In the genomic region with DNA sequence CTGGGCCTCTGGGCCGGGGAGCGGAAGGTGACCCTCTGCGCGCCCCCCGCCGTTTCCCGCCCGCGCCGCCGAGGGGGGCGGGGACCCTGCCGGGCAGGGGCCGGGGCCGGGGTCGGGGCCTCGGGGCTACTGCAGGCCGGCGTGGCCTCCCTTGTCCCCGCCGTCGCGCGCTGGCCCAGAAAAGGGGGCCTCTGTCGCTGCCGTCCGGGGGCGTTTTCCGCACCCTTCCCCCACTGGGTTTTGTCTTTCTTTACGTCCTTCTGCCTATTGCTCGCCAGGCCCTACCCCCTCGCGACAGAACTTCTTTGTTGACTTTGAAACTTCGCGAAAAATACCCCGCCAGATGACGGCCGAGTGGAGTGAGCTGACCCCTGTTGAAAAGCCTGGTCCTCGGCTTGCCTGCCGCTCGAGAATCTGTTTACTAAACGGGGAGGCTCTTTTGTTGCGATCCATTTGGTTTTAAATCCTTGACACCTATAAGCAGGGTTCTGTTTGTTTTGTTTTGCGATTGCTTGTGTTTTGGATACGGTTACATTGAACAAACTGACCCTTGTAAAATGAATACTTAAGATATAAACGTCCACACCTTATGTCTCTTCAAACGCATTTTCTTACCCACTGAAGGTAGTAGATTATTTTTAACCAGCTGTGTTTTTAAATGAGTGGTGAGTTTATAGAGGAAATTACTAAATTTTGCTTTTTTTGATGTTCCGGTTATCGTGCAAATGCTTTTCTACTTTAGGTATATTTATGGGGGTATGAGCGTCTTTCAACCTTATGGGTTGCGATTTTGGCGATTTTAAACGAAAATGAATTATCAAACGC, we compare ENCODE assay signal across 1 cellular context.
TF ChIP-seq lines count a peak whose summit lies in the region.

No MANE protein-coding gene starts in this region.

TF ChIP-seq in HepG2, 621 proteins besides CTCF, POLR2A, EP300 and RAD21 (continued from another document and continues in another):
- TF ChIP-seq, protein P1, sequence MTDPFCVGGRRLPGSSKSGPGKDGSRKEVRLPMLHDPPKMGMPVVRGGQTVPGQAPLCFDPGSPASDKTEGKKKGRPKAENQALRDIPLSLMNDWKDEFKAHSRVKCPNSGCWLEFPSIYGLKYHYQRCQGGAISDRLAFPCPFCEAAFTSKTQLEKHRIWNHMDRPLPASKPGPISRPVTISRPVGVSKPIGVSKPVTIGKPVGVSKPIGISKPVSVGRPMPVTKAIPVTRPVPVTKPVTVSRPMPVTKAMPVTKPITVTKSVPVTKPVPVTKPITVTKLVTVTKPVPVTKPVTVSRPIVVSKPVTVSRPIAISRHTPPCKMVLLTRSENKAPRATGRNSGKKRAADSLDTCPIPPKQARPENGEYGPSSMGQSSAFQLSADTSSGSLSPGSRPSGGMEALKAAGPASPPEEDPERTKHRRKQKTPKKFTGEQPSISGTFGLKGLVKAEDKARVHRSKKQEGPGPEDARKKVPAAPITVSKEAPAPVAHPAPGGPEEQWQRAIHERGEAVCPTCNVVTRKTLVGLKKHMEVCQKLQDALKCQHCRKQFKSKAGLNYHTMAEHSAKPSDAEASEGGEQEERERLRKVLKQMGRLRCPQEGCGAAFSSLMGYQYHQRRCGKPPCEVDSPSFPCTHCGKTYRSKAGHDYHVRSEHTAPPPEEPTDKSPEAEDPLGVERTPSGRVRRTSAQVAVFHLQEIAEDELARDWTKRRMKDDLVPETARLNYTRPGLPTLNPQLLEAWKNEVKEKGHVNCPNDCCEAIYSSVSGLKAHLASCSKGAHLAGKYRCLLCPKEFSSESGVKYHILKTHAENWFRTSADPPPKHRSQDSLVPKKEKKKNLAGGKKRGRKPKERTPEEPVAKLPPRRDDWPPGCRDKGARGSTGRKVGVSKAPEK (CRISPR knock-in tag; IDR thresholded peaks at IDR 0.05; ENCODE audit: borderline replicate concordance): no peak
- TF ChIP-seq ATAD3A (CRISPR knock-in tag; IDR thresholded peaks at IDR 0.05): no peak
- no peak for TF ChIP-seq ZNF430 (CRISPR knock-in tag; IDR thresholded peaks at IDR 0.05)
- TF ChIP-seq, protein P2, sequence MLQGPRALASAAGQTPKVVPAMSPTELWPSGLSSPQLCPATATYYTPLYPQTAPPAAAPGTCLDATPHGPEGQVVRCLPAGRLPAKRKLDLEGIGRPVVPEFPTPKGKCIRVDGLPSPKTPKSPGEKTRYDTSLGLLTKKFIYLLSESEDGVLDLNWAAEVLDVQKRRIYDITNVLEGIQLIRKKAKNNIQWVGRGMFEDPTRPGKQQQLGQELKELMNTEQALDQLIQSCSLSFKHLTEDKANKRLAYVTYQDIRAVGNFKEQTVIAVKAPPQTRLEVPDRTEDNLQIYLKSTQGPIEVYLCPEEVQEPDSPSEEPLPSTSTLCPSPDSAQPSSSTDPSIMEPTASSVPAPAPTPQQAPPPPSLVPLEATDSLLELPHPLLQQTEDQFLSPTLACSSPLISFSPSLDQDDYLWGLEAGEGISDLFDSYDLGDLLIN (CRISPR knock-in tag; IDR thresholded peaks at IDR 0.05; ENCODE audit: borderline replicate concordance): no peak
- TF ChIP-seq RNF2 (conservative IDR thresholded peaks at IDR 0.05; ENCODE audit: low read depth): no peak
- TF ChIP-seq ZFP36L1 (CRISPR knock-in tag; IDR thresholded peaks at IDR 0.05): no peak
- no peak for TF ChIP-seq BORCS8-MEF2B (CRISPR knock-in tag; IDR thresholded peaks at IDR 0.05)
- no peak for TF ChIP-seq ZNF124 (CRISPR knock-in tag; IDR thresholded peaks at IDR 0.05)
- no peak; the same call in 1 of the 2 replicates for TF ChIP-seq ZNF772 (CRISPR knock-in tag; IDR thresholded peaks at IDR 0.05)
- TF ChIP-seq ATF4 (CRISPR knock-in tag; IDR thresholded peaks at IDR 0.05): no peak
- TF ChIP-seq, protein P3, sequence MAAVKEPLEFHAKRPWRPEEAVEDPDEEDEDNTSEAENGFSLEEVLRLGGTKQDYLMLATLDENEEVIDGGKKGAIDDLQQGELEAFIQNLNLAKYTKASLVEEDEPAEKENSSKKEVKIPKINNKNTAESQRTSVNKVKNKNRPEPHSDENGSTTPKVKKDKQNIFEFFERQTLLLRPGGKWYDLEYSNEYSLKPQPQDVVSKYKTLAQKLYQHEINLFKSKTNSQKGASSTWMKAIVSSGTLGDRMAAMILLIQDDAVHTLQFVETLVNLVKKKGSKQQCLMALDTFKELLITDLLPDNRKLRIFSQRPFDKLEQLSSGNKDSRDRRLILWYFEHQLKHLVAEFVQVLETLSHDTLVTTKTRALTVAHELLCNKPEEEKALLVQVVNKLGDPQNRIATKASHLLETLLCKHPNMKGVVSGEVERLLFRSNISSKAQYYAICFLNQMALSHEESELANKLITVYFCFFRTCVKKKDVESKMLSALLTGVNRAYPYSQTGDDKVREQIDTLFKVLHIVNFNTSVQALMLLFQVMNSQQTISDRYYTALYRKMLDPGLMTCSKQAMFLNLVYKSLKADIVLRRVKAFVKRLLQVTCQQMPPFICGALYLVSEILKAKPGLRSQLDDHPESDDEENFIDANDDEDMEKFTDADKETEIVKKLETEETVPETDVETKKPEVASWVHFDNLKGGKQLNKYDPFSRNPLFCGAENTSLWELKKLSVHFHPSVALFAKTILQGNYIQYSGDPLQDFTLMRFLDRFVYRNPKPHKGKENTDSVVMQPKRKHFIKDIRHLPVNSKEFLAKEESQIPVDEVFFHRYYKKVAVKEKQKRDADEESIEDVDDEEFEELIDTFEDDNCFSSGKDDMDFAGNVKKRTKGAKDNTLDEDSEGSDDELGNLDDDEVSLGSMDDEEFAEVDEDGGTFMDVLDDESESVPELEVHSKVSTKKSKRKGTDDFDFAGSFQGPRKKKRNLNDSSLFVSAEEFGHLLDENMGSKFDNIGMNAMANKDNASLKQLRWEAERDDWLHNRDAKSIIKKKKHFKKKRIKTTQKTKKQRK (IDR thresholded peaks at IDR 0.05; ENCODE audit: low read length): no peak
- TF ChIP-seq GZF1 (CRISPR knock-in tag; IDR thresholded peaks at IDR 0.05): no peak
- no peak for TF ChIP-seq PAX8 (CRISPR knock-in tag; IDR thresholded peaks at IDR 0.05; ENCODE audit: borderline replicate concordance)
- no peak for TF ChIP-seq ZNF780A (CRISPR knock-in tag; IDR thresholded peaks at IDR 0.05)
- no peak for TF ChIP-seq DNMT3B (CRISPR knock-in tag; conservative IDR thresholded peaks at IDR 0.05)
- TF ChIP-seq, protein P4, sequence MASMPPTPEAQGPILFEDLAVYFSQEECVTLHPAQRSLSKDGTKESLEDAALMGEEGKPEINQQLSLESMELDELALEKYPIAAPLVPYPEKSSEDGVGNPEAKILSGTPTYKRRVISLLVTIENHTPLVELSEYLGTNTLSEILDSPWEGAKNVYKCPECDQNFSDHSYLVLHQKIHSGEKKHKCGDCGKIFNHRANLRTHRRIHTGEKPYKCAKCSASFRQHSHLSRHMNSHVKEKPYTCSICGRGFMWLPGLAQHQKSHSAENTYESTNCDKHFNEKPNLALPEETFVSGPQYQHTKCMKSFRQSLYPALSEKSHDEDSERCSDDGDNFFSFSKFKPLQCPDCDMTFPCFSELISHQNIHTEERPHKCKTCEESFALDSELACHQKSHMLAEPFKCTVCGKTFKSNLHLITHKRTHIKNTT (CRISPR knock-in tag; IDR thresholded peaks at IDR 0.05): no peak
- no peak for TF ChIP-seq ZNF512 (CRISPR knock-in tag; IDR thresholded peaks at IDR 0.05)
- TF ChIP-seq, protein P5, sequence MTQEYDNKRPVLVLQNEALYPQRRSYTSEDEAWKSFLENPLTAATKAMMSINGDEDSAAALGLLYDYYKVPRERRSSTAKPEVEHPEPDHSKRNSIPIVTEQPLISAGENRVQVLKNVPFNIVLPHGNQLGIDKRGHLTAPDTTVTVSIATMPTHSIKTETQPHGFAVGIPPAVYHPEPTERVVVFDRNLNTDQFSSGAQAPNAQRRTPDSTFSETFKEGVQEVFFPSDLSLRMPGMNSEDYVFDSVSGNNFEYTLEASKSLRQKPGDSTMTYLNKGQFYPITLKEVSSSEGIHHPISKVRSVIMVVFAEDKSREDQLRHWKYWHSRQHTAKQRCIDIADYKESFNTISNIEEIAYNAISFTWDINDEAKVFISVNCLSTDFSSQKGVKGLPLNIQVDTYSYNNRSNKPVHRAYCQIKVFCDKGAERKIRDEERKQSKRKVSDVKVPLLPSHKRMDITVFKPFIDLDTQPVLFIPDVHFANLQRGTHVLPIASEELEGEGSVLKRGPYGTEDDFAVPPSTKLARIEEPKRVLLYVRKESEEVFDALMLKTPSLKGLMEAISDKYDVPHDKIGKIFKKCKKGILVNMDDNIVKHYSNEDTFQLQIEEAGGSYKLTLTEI (CRISPR knock-in tag; conservative IDR thresholded peaks at IDR 0.05): no peak
- TF ChIP-seq, protein P6, sequence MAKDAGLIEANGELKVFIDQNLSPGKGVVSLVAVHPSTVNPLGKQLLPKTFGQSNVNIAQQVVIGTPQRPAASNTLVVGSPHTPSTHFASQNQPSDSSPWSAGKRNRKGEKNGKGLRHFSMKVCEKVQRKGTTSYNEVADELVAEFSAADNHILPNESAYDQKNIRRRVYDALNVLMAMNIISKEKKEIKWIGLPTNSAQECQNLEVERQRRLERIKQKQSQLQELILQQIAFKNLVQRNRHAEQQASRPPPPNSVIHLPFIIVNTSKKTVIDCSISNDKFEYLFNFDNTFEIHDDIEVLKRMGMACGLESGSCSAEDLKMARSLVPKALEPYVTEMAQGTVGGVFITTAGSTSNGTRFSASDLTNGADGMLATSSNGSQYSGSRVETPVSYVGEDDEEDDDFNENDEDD (CRISPR knock-in tag; IDR thresholded peaks at IDR 0.05; ENCODE audit: borderline replicate concordance): no peak; the same call in 1 of the 2 replicates
- no peak for TF ChIP-seq ZFY (CRISPR knock-in tag; IDR thresholded peaks at IDR 0.05)
- no peak for TF ChIP-seq PITX1 (CRISPR knock-in tag; IDR thresholded peaks at IDR 0.05)
- TF ChIP-seq GTF2F1 (IDR thresholded peaks at IDR 0.05; ENCODE audit: low read length): no peak
- TF ChIP-seq ZFP36 (IDR thresholded peaks at IDR 0.05; ENCODE audit: borderline replicate concordance, low read depth, low read length, partially characterized antibody): no peak
- TF ChIP-seq GPN1 (CRISPR knock-in tag; IDR thresholded peaks at IDR 0.05; ENCODE audit: borderline replicate concordance): no peak
- no peak for TF ChIP-seq ZNF205 (CRISPR knock-in tag; IDR thresholded peaks at IDR 0.05)
- TF ChIP-seq ZBTB10 (CRISPR knock-in tag; IDR thresholded peaks at IDR 0.05; ENCODE audit: borderline replicate concordance): no peak; the same call in 1 of the 2 replicates
- TF ChIP-seq ZBTB37 (CRISPR knock-in tag; IDR thresholded peaks at IDR 0.05): no peak
- TF ChIP-seq BRCA1 (CRISPR knock-in tag; IDR thresholded peaks at IDR 0.05): no peak
- TF ChIP-seq PHF20 (CRISPR knock-in tag; IDR thresholded peaks at IDR 0.05): no peak
- TF ChIP-seq RFX3 (CRISPR knock-in tag; IDR thresholded peaks at IDR 0.05): no peak
- peak; percentile 41 for TF ChIP-seq FOXA3 (CRISPR knock-in tag; IDR thresholded peaks at IDR 0.05)
- no peak for TF ChIP-seq THRA (CRISPR knock-in tag; IDR thresholded peaks at IDR 0.05; ENCODE audit: borderline replicate concordance)
